Comparison of ENCODE assay signal across 1 cellular context in the genomic region with DNA sequence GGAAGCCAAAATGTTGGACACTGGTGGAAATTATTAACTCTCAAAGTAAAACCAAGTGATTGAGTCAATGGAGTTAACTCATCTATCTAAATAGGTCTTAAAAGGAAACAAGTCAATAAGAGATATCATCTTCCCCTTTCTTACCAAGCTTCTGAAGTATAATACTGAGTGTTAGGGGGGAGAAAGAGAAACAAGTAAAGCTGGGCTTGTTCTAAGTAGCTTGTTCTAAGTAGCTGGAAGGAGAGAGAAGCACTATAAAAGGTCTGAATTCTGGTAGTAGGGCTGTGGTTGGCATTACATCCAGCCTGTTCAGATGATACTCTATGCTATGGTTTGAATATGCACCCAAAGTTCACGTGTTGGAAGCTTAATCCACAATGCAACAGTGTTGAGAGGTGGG.
TF ChIP-seq lines count a peak whose summit lies in the region.

No MANE protein-coding gene starts in this region.

TF ChIP-seq in GM23338, 12 proteins besides CTCF, POLR2A, EP300 and RAD21 (continued from another document):
- TF ChIP-seq, protein P1, sequence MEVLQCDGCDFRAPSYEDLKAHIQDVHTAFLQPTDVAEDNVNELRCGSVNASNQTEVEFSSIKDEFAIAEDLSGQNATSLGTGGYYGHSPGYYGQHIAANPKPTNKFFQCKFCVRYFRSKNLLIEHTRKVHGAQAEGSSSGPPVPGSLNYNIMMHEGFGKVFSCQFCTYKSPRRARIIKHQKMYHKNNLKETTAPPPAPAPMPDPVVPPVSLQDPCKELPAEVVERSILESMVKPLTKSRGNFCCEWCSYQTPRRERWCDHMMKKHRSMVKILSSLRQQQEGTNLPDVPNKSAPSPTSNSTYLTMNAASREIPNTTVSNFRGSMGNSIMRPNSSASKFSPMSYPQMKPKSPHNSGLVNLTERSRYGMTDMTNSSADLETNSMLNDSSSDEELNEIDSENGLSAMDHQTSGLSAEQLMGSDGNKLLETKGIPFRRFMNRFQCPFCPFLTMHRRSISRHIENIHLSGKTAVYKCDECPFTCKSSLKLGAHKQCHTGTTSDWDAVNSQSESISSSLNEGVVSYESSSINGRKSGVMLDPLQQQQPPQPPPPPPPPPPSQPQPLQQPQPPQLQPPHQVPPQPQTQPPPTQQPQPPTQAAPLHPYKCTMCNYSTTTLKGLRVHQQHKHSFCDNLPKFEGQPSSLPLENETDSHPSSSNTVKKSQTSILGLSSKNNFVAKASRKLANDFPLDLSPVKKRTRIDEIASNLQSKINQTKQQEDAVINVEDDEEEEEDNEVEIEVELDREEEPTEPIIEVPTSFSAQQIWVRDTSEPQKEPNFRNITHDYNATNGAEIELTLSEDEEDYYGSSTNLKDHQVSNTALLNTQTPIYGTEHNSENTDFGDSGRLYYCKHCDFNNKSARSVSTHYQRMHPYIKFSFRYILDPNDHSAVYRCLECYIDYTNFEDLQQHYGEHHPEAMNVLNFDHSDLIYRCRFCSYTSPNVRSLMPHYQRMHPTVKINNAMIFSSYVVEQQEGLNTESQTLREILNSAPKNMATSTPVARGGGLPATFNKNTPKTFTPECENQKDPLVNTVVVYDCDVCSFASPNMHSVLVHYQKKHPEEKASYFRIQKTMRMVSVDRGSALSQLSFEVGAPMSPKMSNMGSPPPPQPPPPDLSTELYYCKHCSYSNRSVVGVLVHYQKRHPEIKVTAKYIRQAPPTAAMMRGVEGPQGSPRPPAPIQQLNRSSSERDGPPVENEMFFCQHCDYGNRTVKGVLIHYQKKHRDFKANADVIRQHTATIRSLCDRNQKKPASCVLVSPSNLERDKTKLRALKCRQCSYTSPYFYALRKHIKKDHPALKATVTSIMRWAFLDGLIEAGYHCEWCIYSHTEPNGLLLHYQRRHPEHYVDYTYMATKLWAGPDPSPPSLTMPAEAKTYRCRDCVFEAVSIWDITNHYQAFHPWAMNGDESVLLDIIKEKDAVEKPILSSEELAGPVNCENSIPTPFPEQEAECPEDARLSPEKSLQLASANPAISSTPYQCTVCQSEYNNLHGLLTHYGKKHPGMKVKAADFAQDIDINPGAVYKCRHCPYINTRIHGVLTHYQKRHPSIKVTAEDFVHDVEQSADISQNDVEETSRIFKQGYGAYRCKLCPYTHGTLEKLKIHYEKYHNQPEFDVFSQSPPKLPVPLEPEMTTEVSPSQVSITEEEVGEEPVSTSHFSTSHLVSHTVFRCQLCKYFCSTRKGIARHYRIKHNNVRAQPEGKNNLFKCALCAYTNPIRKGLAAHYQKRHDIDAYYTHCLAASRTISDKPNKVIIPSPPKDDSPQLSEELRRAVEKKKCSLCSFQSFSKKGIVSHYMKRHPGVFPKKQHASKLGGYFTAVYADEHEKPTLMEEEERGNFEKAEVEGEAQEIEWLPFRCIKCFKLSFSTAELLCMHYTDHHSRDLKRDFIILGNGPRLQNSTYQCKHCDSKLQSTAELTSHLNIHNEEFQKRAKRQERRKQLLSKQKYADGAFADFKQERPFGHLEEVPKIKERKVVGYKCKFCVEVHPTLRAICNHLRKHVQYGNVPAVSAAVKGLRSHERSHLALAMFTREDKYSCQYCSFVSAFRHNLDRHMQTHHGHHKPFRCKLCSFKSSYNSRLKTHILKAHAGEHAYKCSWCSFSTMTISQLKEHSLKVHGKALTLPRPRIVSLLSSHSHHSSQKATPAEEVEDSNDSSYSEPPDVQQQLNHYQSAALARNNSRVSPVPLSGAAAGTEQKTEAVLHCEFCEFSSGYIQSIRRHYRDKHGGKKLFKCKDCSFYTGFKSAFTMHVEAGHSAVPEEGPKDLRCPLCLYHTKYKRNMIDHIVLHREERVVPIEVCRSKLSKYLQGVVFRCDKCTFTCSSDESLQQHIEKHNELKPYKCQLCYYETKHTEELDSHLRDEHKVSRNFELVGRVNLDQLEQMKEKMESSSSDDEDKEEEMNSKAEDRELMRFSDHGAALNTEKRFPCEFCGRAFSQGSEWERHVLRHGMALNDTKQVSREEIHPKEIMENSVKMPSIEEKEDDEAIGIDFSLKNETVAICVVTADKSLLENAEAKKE (CRISPR knock-in tag; IDR thresholded peaks at IDR 0.05): no peak
- TF ChIP-seq CREB1 (CRISPR knock-in tag; IDR thresholded peaks at IDR 0.05; ENCODE audit: low read depth): no peak
- no peak for TF ChIP-seq ZNF331 (CRISPR knock-in tag; IDR thresholded peaks at IDR 0.05; ENCODE audit: low read depth)
- TF ChIP-seq, protein P2, sequence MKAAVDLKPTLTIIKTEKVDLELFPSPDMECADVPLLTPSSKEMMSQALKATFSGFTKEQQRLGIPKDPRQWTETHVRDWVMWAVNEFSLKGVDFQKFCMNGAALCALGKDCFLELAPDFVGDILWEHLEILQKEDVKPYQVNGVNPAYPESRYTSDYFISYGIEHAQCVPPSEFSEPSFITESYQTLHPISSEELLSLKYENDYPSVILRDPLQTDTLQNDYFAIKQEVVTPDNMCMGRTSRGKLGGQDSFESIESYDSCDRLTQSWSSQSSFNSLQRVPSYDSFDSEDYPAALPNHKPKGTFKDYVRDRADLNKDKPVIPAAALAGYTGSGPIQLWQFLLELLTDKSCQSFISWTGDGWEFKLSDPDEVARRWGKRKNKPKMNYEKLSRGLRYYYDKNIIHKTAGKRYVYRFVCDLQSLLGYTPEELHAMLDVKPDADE (IDR thresholded peaks at IDR 0.05): no peak
- TF ChIP-seq POLR2AphosphoS5 (IDR thresholded peaks at IDR 0.05; ENCODE audit: low read depth): no peak
- no peak for TF ChIP-seq STAT1 (IDR thresholded peaks at IDR 0.05; ENCODE audit: unreplicated experiment)
